12 cellular contexts compared by ENCODE assay signal in the genomic region with DNA sequence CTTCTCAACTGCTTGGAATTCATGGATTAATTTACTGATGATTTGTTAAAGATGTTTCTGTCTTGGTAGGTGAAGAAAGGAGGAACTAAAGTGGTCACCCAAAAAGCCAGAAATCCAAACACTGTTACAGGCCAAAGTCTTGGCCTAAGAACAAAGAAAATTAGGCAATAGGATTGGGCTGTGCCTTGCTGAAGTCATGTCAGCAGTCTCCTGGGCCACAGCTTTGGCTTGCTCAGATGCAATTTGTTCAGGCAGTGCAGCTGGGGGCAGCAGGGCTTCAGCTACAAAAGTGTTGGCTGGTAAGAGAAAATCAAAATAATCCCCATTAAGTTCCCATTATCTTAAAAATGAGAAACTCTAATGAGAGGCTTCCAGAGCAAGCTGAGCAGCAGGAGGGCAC. TPM values are rescaled to one million over a fixed set of nuclear protein-coding genes. Genes with fewer than 3 reads are reported as not detected.
DNase-seq lines count a peak whose midpoint lies in the region; ATAC-seq, FAIRE-seq and TF ChIP-seq lines count a peak whose summit lies in the region.
"Had no signal": no experiment of that assay in that cellular context is flagged by ENCODE, and none has a peak within 500 bp of the region (broad histone marks: within the 10 kb centered on the region; RNA-seq: fewer than 3 reads in every experiment).

No MANE protein-coding gene starts in this region.

- H3K9me3 ChIP-seq in kidney (ENCODE audit: control insufficient read depth in 1 of 2, low read length in 2 of 2): no peaks in the 10 kb centered on the region
- H3K9me3 ChIP-seq in tibial nerve: no peaks in the 10 kb centered on the region
- H3K9me3 ChIP-seq: mucosa of descending colon had no signal

- no peaks in the 10 kb centered on the region for H3K36me3 Mint-ChIP-seq in activated naive CD4-positive, alpha-beta T cell treated with anti-CD3 and anti-CD28 coated beads, Interleukin-2, amount 50 U/mL, for 24 hours
- H3K36me3 Mint-ChIP-seq in activated naive CD8-positive, alpha-beta T cell treated with anti-CD3 and anti-CD28 coated beads, Interleukin-2, amount 10 ng/mL, durations not matched to agents 7 days and 5 days: peaks cover 4% of the 10 kb centered on the region

- H3K27ac ChIP-seq in kidney (ENCODE audit: low read depth in 2 of 2, low read length in 2 of 2) (no peak overlapping the region), tibial nerve (peak overlapping the region in 2 of 4 donors; percentile 50 to 57), coronary artery (peak overlapping the region in 1 of 2 donors; percentile 21)
- H3K27ac ChIP-seq: BLaER1 treated with 17β-estradiol and CSF1 and Interleukin-3, amounts not matched to agents 10 nM and 100 nM had no signal

- ATAC-seq in activated naive CD8-positive, alpha-beta T cell treated with anti-CD3 and anti-CD28 coated beads, Interleukin-2, amount 10 ng/mL, durations not matched to agents 7 days and 5 days (ENCODE audit: low read depth): no peak
- ATAC-seq: mucosa of descending colon, Panc1 had no signal

- H3K4me1 Mint-ChIP-seq in activated naive CD4-positive, alpha-beta T cell treated with anti-CD3 and anti-CD28 coated beads, Interleukin-2, amount 50 U/mL, for 24 hours: peaks cover 68% of the 10 kb centered on the region
- peaks cover 40% of the 10 kb centered on the region for H3K4me1 Mint-ChIP-seq in activated naive CD8-positive, alpha-beta T cell treated with anti-CD3 and anti-CD28 coated beads, Interleukin-2, amount 10 ng/mL, durations not matched to agents 7 days and 5 days

- no peak for TF ChIP-seq CTCF in kidney (IDR thresholded peaks at IDR 0.05; ENCODE audit: borderline replicate concordance, extremely low read depth, insufficient read depth)
- TF ChIP-seq CTCF in tibial nerve (IDR thresholded peaks at IDR 0.05): no peak
- TF ChIP-seq CTCF in coronary artery (IDR thresholded peaks at IDR 0.05): no peak

- intact Hi-C loops in kidney (cut with DNase I): no loop called here

- H3K27me3 Mint-ChIP-seq in activated naive CD4-positive, alpha-beta T cell treated with anti-CD3 and anti-CD28 coated beads, Interleukin-2, amount 50 U/mL, for 24 hours: no peaks in the 10 kb centered on the region
- no peaks in the 10 kb centered on the region for H3K27me3 Mint-ChIP-seq in activated naive CD8-positive, alpha-beta T cell treated with anti-CD3 and anti-CD28 coated beads, Interleukin-2, amount 10 ng/mL, durations not matched to agents 7 days and 5 days

- POLR2A ChIA-PET in activated naive CD8-positive, alpha-beta T cell treated with anti-CD3 and anti-CD28 coated beads, Interleukin-2, amount 10 ng/mL, durations not matched to agents 7 days and 5 days (lab: Charles Lee): interaction anchor here (1.4 to 4.0 kb wide), 3 partner anchors 11 to 15 kb away, joined by 7 to 79 read pairs (median 42); a partner anchor contains a TSS

- peak in 1 of 2 donors; percentile 79 for TF ChIP-seq EP300 in tibial nerve (IDR thresholded peaks at IDR 0.05)

- H3K4me3 ChIP-seq in kidney (ENCODE audit: low read length in 2 of 2) (no peak overlapping the region), tibial nerve (no peak overlapping the region), coronary artery (no peak overlapping the region)
- H3K4me3 ChIP-seq: BLaER1 treated with 17β-estradiol and CSF1 and Interleukin-3, amounts not matched to agents 10 nM and 100 nM; mucosa of descending colon had no signal

- H3K4me1 ChIP-seq in kidney (ENCODE audit: control insufficient read depth in 1 of 2, insufficient read depth in 1 of 2, low read depth in 1 of 2, low read length in 2 of 2) (no peaks in the 10 kb centered on the region), tibial nerve (peaks cover 0 to 47% (median 26%) of the 10 kb centered on the region in 4 donors)

- DNase-seq in activated naive CD4-positive, alpha-beta T cell treated with Interleukin-2 at 50 U/mL for 16 hours: no peak
- DNase-seq in activated naive CD8-positive, alpha-beta T cell treated with anti-CD3 and anti-CD28 coated beads, Interleukin-2, amount 10 ng/mL, durations not matched to agents 7 days and 5 days: no peak
- peak; percentile 52 for DNase-seq in kidney
- peak; percentile 56 to 69 for DNase-seq in tibial nerve (ENCODE audit: low spot score in 2 of 2)
- no peak for DNase-seq in GM19238 (ENCODE audit: insufficient read length, low spot score)
- no peak for DNase-seq in coronary artery (ENCODE audit: low spot score)
- no peak for DNase-seq in effector CD8-positive, alpha-beta T cell (lab: John Stamatoyannopoulos, UW)
- DNase-seq: effector CD4-positive, alpha-beta T cell had no signal

- no peaks in the 10 kb centered on the region for H3K27me3 ChIP-seq in tibial nerve
- H3K27me3 ChIP-seq: BLaER1 treated with 17β-estradiol and CSF1 and Interleukin-3, amounts not matched to agents 10 nM and 100 nM had no signal

- H3K9ac ChIP-seq in kidney (ENCODE audit: low read length in 2 of 2): no peak overlapping the region
- H3K9ac ChIP-seq: BLaER1 treated with 17β-estradiol and CSF1 and Interleukin-3, amounts not matched to agents 10 nM and 100 nM had no signal

- no peak for FAIRE-seq in kidney (lab: Jason Lieb, UNC)

- no peak for TF ChIP-seq POLR2A in tibial nerve (IDR thresholded peaks at IDR 0.05)

- no peak overlapping the region for H3K4me3 Mint-ChIP-seq in activated naive CD4-positive, alpha-beta T cell treated with anti-CD3 and anti-CD28 coated beads, Interleukin-2, amount 50 U/mL, for 24 hours
- no peak overlapping the region for H3K4me3 Mint-ChIP-seq in activated naive CD8-positive, alpha-beta T cell treated with anti-CD3 and anti-CD28 coated beads, Interleukin-2, amount 10 ng/mL, durations not matched to agents 7 days and 5 days

- no peaks in the 10 kb centered on the region for H3K9me3 Mint-ChIP-seq in activated naive CD4-positive, alpha-beta T cell treated with anti-CD3 and anti-CD28 coated beads, Interleukin-2, amount 50 U/mL, for 24 hours
- H3K9me3 Mint-ChIP-seq in activated naive CD8-positive, alpha-beta T cell treated with anti-CD3 and anti-CD28 coated beads, Interleukin-2, amount 10 ng/mL, durations not matched to agents 7 days and 5 days: peaks cover 2% of the 10 kb centered on the region

- peak overlapping the region; percentile 60 for H3K27ac Mint-ChIP-seq in activated naive CD4-positive, alpha-beta T cell treated with anti-CD3 and anti-CD28 coated beads, Interleukin-2, amount 50 U/mL, for 24 hours
- peak overlapping the region; percentile 47 for H3K27ac Mint-ChIP-seq in activated naive CD8-positive, alpha-beta T cell treated with anti-CD3 and anti-CD28 coated beads, Interleukin-2, amount 10 ng/mL, durations not matched to agents 7 days and 5 days

- H3K36me3 ChIP-seq in kidney (ENCODE audit: control insufficient read depth in 1 of 2, insufficient read depth in 2 of 2, low read length in 2 of 2) (no peaks in the 10 kb centered on the region), tibial nerve (no peaks in the 10 kb centered on the region)
- H3K36me3 ChIP-seq: BLaER1 treated with 17β-estradiol and CSF1 and Interleukin-3, amounts not matched to agents 10 nM and 100 nM had no signal

RNA-seq across cellular contexts. Expression of a gene that starts 14.0 kb away (rescaled TPM):
- total RNA-seq in activated naive CD8-positive, alpha-beta T cell treated with anti-CD3 and anti-CD28 coated beads, Interleukin-2, amount 10 ng/mL, durations not matched to agents 7 days and 5 days: 100 to 1,000 TPM; 134 to 139 TPM
- total RNA-seq in kidney (91.3 TPM), tibial nerve (10 to 100 TPM; 45.5 to 48.7 (median 46.8) TPM)
- polyA plus RNA-seq in kidney (ENCODE audit: insufficient read depth, low read depth, low replicate concordance): 55.8 TPM

Comparison
In these comparisons a context has a peak if more than half of its experiments do, and no peak if none do; other contexts are left out.
1. DNase-seq: peak in kidney (single experiment) and tibial nerve (2 of 2); none in activated naive CD4-positive, alpha-beta T cell treated with Interleukin-2 at 50 U/mL for 16 hours (single experiment), activated naive CD8-positive, alpha-beta T cell treated with anti-CD3 and anti-CD28 coated beads, Interleukin-2, amount 10 ng/mL, durations not matched to agents 7 days and 5 days (single experiment), GM19238 (single experiment), coronary artery (single experiment) and effector CD8-positive, alpha-beta T cell (single experiment).